Comparison of ENCODE assay signal across 17 cellular contexts in the genomic region with DNA sequence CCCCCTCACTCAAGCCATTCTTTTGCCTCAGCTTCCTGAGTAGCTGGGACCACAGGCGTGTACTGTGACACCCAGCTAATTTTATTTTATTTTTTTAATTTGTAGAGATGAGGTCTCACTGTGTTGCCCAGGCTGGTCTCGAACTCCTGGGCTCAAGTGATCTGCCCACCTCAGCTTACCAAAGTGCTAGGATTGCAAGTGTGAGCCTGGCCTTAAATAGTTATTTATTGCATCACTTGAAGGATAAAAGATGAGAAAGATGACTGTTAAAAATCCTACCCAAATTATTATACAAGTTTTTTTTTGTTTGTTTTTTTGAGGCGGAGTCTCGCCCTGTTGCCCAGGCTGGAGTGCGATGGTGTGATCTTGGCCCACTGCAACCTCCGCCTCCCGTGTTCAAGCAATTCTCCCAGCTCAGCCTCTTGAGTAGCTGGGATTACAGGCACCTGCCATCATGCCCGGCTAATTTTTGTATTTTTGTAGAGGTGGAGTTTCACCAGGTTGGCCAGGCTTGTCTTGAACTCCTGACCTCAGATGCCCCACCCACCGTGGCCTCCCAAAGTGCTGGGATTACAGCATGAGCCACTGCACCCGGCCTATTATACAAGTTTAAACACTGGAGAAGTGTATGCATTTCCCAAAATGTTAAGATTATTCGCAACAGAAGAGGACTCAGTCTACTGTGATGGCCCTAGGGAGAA. TPM values are rescaled to one million over a fixed set of nuclear protein-coding genes. Genes with fewer than 3 reads are reported as not detected.
A peak's percentile ranks its signal among the peaks of the same experiment; 100 is the strongest.
DNase-seq lines count a peak whose midpoint lies in the region; ATAC-seq and TF ChIP-seq lines count a peak whose summit lies in the region.
"Had no signal": no experiment of that assay in that cellular context is flagged by ENCODE, and none has a peak within 500 bp of the region (broad histone marks: within the 10 kb centered on the region; RNA-seq: fewer than 3 reads in every experiment).

No MANE protein-coding gene starts in this region.

- TF ChIP-seq EP300 in SK-N-SH (IDR thresholded peaks at IDR 0.05; ENCODE audit: borderline replicate concordance in 1 of 2, low read depth in 1 of 2, low read length in 1 of 2): no peak

- no peak for TF ChIP-seq RAD21 in SK-N-SH (IDR thresholded peaks at IDR 0.05; ENCODE audit: low read length)

- H3K36me3 Mint-ChIP-seq in HFFc6 (ENCODE audit: low read depth) (peaks cover 23% of the 10 kb centered on the region), brain (peaks cover 35% of the 10 kb centered on the region)

- peaks cover 1% of the 10 kb centered on the region; the same call in 1 of the 2 replicates for H3K27me3 Mint-ChIP-seq in HFFc6 (ENCODE audit: insufficient read depth)
- peaks cover 12% of the 10 kb centered on the region for H3K27me3 Mint-ChIP-seq in brain
- H3K27me3 Mint-ChIP-seq: naive thymus-derived CD4-positive, alpha-beta T cell had no signal

- H3K79me2 ChIP-seq in SK-N-SH (ENCODE audit: insufficient read depth) (peaks cover 65% of the 10 kb centered on the region), osteoblast (ENCODE audit: insufficient read depth, low read length) (peaks cover 53% of the 10 kb centered on the region)

- H3K4me3 ChIP-seq in SK-N-SH (ENCODE audit: low read depth in 2 of 2, low read length in 1 of 2) (no peak overlapping the region; a peak in 1 of 4 replicates), osteoblast (ENCODE audit: insufficient read depth, low read length) (no peak overlapping the region)
- H3K4me3 ChIP-seq: testis had no signal

- peaks cover 21% of the 10 kb centered on the region for H3K4me1 Mint-ChIP-seq in HFFc6 (ENCODE audit: low read depth)
- peaks cover 58% of the 10 kb centered on the region for H3K4me1 Mint-ChIP-seq in brain

- H3K36me3 ChIP-seq in SK-N-SH (replicated peaks in 1 of 2; ENCODE audit: control insufficient read depth in 1 of 2, insufficient read depth in 2 of 2, low read length in 1 of 2) (peaks cover 38 to 46% of the 10 kb centered on the region in 2 experiments), osteoblast (ENCODE audit: insufficient read depth, low read length) (peaks cover 50% of the 10 kb centered on the region)

- H2AFZ ChIP-seq in SK-N-SH (ENCODE audit: low read depth) (no peak overlapping the region), osteoblast (ENCODE audit: low read length) (no peak overlapping the region)

- DNase-seq in SK-N-SH (no peak), HFFc6 (no peak), osteoblast (ENCODE audit: insufficient read length, low spot score, missing footprints) (no peak), NCI-H526 (lab: John Stamatoyannopoulos, UW) (no peak), NCI-H226 (no peak), inferior parietal cortex (ENCODE audit: extremely low spot score) (no peak)
- DNase-seq: Calu3; effector CD4-positive, alpha-beta T cell; foreskin fibroblast; islet precursor cell; naive thymus-derived CD4-positive, alpha-beta T cell; NCI-H187; NCI-H748 treated with DMSO at 0.1 percent for 48 hours; testis had no signal

- TF ChIP-seq CTCF in SK-N-SH (IDR thresholded peaks at IDR 0.05): no peak
- no peak for TF ChIP-seq CTCF in HFFc6 (IDR thresholded peaks at IDR 0.05)
- no peak for TF ChIP-seq CTCF in brain (conservative IDR thresholded peaks at IDR 0.05)
- TF ChIP-seq CTCF in osteoblast (IDR thresholded peaks at IDR 0.05; ENCODE audit: extremely low read depth, low read depth, low read length): no peak

- H3K27ac Mint-ChIP-seq in HFFc6: peak overlapping the region; percentile 70
- peak overlapping the region in 3 of 5 experiments; percentile 56 to 99 (median 91) for H3K27ac Mint-ChIP-seq in brain

- H3K4me3 Mint-ChIP-seq in HFFc6 (peak overlapping the region; percentile 99), brain (peak overlapping the region in 4 of 5 experiments; percentile 45 to 99 (median 97))

- H3K9me3 Mint-ChIP-seq in HFFc6 (no peaks in the 10 kb centered on the region), brain (peaks cover 0 to 6% (median 0%) of the 10 kb centered on the region in 5 experiments)
- H3K9me3 Mint-ChIP-seq: naive thymus-derived CD4-positive, alpha-beta T cell had no signal

- H3K4me1 ChIP-seq in SK-N-SH (ENCODE audit: control insufficient read depth in 1 of 2, insufficient read depth in 2 of 2, low read depth in 1 of 2, low read length in 1 of 2) (peaks cover 3 to 20% of the 10 kb centered on the region in 2 experiments; a peak in 2 of 4 replicates), osteoblast (ENCODE audit: insufficient read depth, low read length) (peaks cover 12% of the 10 kb centered on the region)

- H3K4me2 ChIP-seq in SK-N-SH: peak overlapping the region; percentile 82; the same call in 1 of the 2 replicates
- peak overlapping the region; percentile 88 for H3K4me2 ChIP-seq in osteoblast (ENCODE audit: insufficient read depth, low read length)

- H3K27ac ChIP-seq in SK-N-SH (ENCODE audit: low read depth in 2 of 2, low read length in 1 of 2) (no peak overlapping the region), osteoblast (ENCODE audit: low read depth, low read length) (no peak overlapping the region)
- H3K27ac ChIP-seq: 22Rv1 had no signal

- WGBS in SK-N-SH (ENCODE audit: low lambda C conversion rate): 86% methylated on average over 11 of the region's 11 CpGs

- H3F3A ChIP-seq in SK-N-SH (replicated peaks; ENCODE audit: insufficient read depth): peaks cover 7% of the 10 kb centered on the region

- no peak overlapping the region for H3K9ac ChIP-seq in SK-N-SH

- no peak for ATAC-seq in SK-N-SH treated with all-trans-retinoic acid at 6 μM for 48 hours
- ATAC-seq: naive thymus-derived CD4-positive, alpha-beta T cell had no signal

- CTCF ChIA-PET in SK-N-SH (lab: Yijun Ruan, JAX): interaction anchor here (5.5 kb wide), 1 partner anchor 12 kb away, joined by 52 read pairs; no protein-coding TSS in a partner anchor

- no peaks in the 10 kb centered on the region for H3K9me2 ChIP-seq in SK-N-SH

- H3K9me3 ChIP-seq in SK-N-SH: no peaks in the 10 kb centered on the region
- H3K9me3 ChIP-seq in osteoblast (ENCODE audit: low read depth, low read length): no peaks in the 10 kb centered on the region
- H3K9me3 ChIP-seq: testis had no signal

- POLR2A ChIA-PET in SK-N-SH (lab: Yijun Ruan, JAX): no interaction called here

- H3K27me3 ChIP-seq in SK-N-SH (ENCODE audit: insufficient read depth): no peaks in the 10 kb centered on the region
- no peaks in the 10 kb centered on the region for H3K27me3 ChIP-seq in osteoblast (ENCODE audit: insufficient read depth, low read length)
- H3K27me3 ChIP-seq: testis had no signal

- no peaks in the 10 kb centered on the region for H4K20me1 ChIP-seq in SK-N-SH (ENCODE audit: insufficient read depth)
- H4K20me1 ChIP-seq in osteoblast (ENCODE audit: insufficient read depth, low read length): peaks cover 16% of the 10 kb centered on the region

TF ChIP-seq in SK-N-SH, 30 proteins besides CTCF, POLR2A, EP300 and RAD21 (continues in another document):
- no peak for TF ChIP-seq MEF2A (IDR thresholded peaks at IDR 0.05; ENCODE audit: borderline replicate concordance, low read depth)
- no peak for TF ChIP-seq RXRA (IDR thresholded peaks at IDR 0.05; ENCODE audit: borderline replicate concordance, low read depth)
- TF ChIP-seq RFX5 (IDR thresholded peaks at IDR 0.05; ENCODE audit: low read length): no peak
- TF ChIP-seq JUND (IDR thresholded peaks at IDR 0.05): no peak
- no peak for TF ChIP-seq POLR2AphosphoS5 (IDR thresholded peaks at IDR 0.05; ENCODE audit: low read depth, low read length)
- no peak for TF ChIP-seq TCF12 (IDR thresholded peaks at IDR 0.05)

TF ChIP-seq in SK-N-SH treated with all-trans-retinoic acid at 6 μM for 48 hours, 23 proteins besides CTCF, POLR2A, EP300 and RAD21 (continues in another document):
- TF ChIP-seq TCF4 (CRISPR knock-in tag; IDR thresholded peaks at IDR 0.05; ENCODE audit: borderline replicate concordance): no peak
- no peak for TF ChIP-seq BACH2 (CRISPR knock-in tag; IDR thresholded peaks at IDR 0.05; ENCODE audit: borderline replicate concordance)
- no peak for TF ChIP-seq RARB (CRISPR knock-in tag; IDR thresholded peaks at IDR 0.05)

RNA-seq across cellular contexts. Expression of gene UTP11, which starts 2.3 kb away (rescaled TPM):
- 26.8 and 27.3 TPM in 2 replicates for polyA plus RNA-seq in SK-N-SH (2012; rRNA removed)
- polyA plus RNA-seq in SK-N-SH (2012; cell fraction: cytosol; rRNA removed): 38.0 and 45.1 TPM in 2 replicates
- polyA plus RNA-seq in SK-N-SH (2012; cell fraction: nucleus; rRNA removed): 12.3 and 17.0 TPM in 2 replicates
- total RNA-seq in HFFc6 (2021; fragmentation: NEBNext Ultra II Directional; extraction: Animal tissue kit (Norgen Biotek cat#: 25700)): 10 to 100 TPM; 41.4 to 57.1 (median 49.2) TPM
- 29.6 TPM for polyA plus RNA-seq in brain (ENCODE audit: insufficient read depth, low read depth, low replicate concordance)
- 38.7 and 39.8 TPM in 2 replicates for total RNA-seq in osteoblast

RNA-seq across cellular contexts. Expression of gene FHL3, which starts 9.6 kb away (rescaled TPM):
- 4.2 and 6.8 TPM in 2 replicates for polyA plus RNA-seq in SK-N-SH (2012; rRNA removed)
- 4.1 and 7.3 TPM in 2 replicates for polyA plus RNA-seq in SK-N-SH (2012; cell fraction: cytosol; rRNA removed)
- polyA plus RNA-seq in SK-N-SH (2012; cell fraction: nucleus; rRNA removed): 13.5 and 14.1 TPM in 2 replicates
- total RNA-seq in HFFc6 (2021; fragmentation: NEBNext Ultra II Directional; extraction: Animal tissue kit (Norgen Biotek cat#: 25700)): 10 to 100 TPM; 29.4 to 40.9 (median 33.2) TPM
- polyA plus RNA-seq in brain (ENCODE audit: insufficient read depth, low read depth, low replicate concordance): 12.8 TPM
- total RNA-seq in osteoblast: 21.4 and 25.6 TPM in 2 replicates

RNA-seq across cellular contexts. Expression of gene SF3A3, which starts 25.1 kb away (rescaled TPM):
- polyA plus RNA-seq in SK-N-SH (2012; rRNA removed) (35.3 and 41.5 TPM in 2 replicates), brain (ENCODE audit: insufficient read depth, low read depth, low replicate concordance) (88.2 TPM)
- 46.3 and 54.9 TPM in 2 replicates for polyA plus RNA-seq in SK-N-SH (2012; cell fraction: cytosol; rRNA removed)
- polyA plus RNA-seq in SK-N-SH (2012; cell fraction: nucleus; rRNA removed): 23.1 and 44.0 TPM in 2 replicates
- 10 to 100 TPM; 71.6 to 91.6 (median 81.3) TPM for total RNA-seq in HFFc6 (2021; fragmentation: NEBNext Ultra II Directional; extraction: Animal tissue kit (Norgen Biotek cat#: 25700))
- 68.7 and 76.7 TPM in 2 replicates for total RNA-seq in osteoblast

RNA-seq across cellular contexts. Expression of gene POU3F1, which starts 31.7 kb away (rescaled TPM):
- polyA plus RNA-seq in SK-N-SH (2012; rRNA removed) (not detected in 2 replicates), brain (ENCODE audit: insufficient read depth, low read depth, low replicate concordance) (0.81 TPM)
- polyA plus RNA-seq in SK-N-SH (2012; cell fraction: cytosol; rRNA removed): not detected in 2 replicates
- polyA plus RNA-seq in SK-N-SH (2012; cell fraction: nucleus; rRNA removed): not detected in 2 replicates
- under 1 TPM in 1 of 6 experiments, not detected in 5; 0.11 TPM for total RNA-seq in HFFc6 (2021; fragmentation: NEBNext Ultra II Directional; extraction: Animal tissue kit (Norgen Biotek cat#: 25700))
- under 0.01 TPM in 2 replicates for total RNA-seq in osteoblast
- total RNA-seq: Calu3 had no signal
- polyA plus RNA-seq: naive thymus-derived CD4-positive, alpha-beta T cell had no signal
